In genomic region chr4:73852771-73853170, GRCh38 we compare ENCODE assay signal across 22 cellular contexts. TPM values are rescaled to one million over a fixed set of nuclear protein-coding genes. Genes with fewer than 3 reads are reported as not detected.
"Had no signal": no experiment of that assay in that cellular context is flagged by ENCODE, and none has a peak within 500 bp of the region (broad histone marks: within the 10 kb centered on the region; RNA-seq: fewer than 3 reads in every experiment).

No MANE protein-coding gene starts in this region.

- FAIRE-seq: pancreas had no signal

- H3K27ac ChIP-seq: ascending aorta, foreskin keratinocyte, pancreas, right lobe of liver had no signal

- DNase-seq: activated CD4-positive, alpha-beta T cell treated with anti-CD3 and anti-CD28 coated beads, Interleukin-2, amount 10 ng/mL, durations not matched to agents 7 days and 5 days; activated CD8-positive, alpha-beta memory T cell treated with anti-CD3 and anti-CD28 coated beads, Interleukin-2, amount 50 U/mL, for 4 hours; activated naive CD4-positive, alpha-beta T cell treated with anti-CD3 and anti-CD28 coated beads, Interleukin-2, amount 10 ng/mL, durations not matched to agents 7 days and 5 days; activated T-cell treated with anti-CD3 and anti-CD28 coated beads, Interleukin-2, amount 50 U/mL, for 4 hours; effector memory CD4-positive, alpha-beta T cell; foreskin keratinocyte; stimulated activated CD4-positive, alpha-beta T cell treated with anti-CD3 and anti-CD28 coated beads, Interleukin-4, amount 100 ng/mL, for 1 hour; T-cell had no signal

- H3K9me3 Mint-ChIP-seq: activated CD4-positive, alpha-beta T cell treated with anti-CD3 and anti-CD28 coated beads, Interleukin-2, amount 10 ng/mL, durations not matched to agents 7 days and 5 days; activated naive CD4-positive, alpha-beta T cell treated with anti-CD3 and anti-CD28 coated beads, Interleukin-2, amount 10 ng/mL, durations not matched to agents 7 days and 5 days; activated T-cell treated with anti-CD3 and anti-CD28 coated beads, Interleukin-2, amount 50 U/mL, for 4 hours; dendritic cell treated with granulocyte-macrophage colony-stimulating factor and Interleukin-4, amounts not matched to agents 40 ng/mL and 50 ng/mL, for 4 days; memory B cell; stimulated activated memory B cell treated with anti-CD40 and anti-IgM and Interleukin-4, amounts not matched to agents 10 μg/mL and 1 μg/mL and 100 μg/mL, for 72 hours; T-cell had no signal

- H3K27ac Mint-ChIP-seq: activated CD4-positive, alpha-beta T cell treated with anti-CD3 and anti-CD28 coated beads, Interleukin-2, amount 10 ng/mL, durations not matched to agents 7 days and 5 days; activated naive CD4-positive, alpha-beta T cell treated with anti-CD3 and anti-CD28 coated beads, Interleukin-2, amount 10 ng/mL, durations not matched to agents 7 days and 5 days; dendritic cell treated with granulocyte-macrophage colony-stimulating factor and Interleukin-4, amounts not matched to agents 40 ng/mL and 50 ng/mL, for 4 days; memory B cell; stimulated activated memory B cell treated with anti-CD40 and anti-IgM and Interleukin-4, amounts not matched to agents 10 μg/mL and 1 μg/mL and 100 μg/mL, for 72 hours; T-cell had no signal

- ATAC-seq: activated CD4-positive, CD25-positive, alpha-beta regulatory T cell treated with anti-CD3 and anti-CD28 coated beads, Interleukin-2, amount 50 U/mL, for 24 hours; activated T-cell treated with anti-CD3 and anti-CD28 coated beads, Interleukin-2, amount 50 U/mL, for 4 hours had no signal

- H3K27me3 Mint-ChIP-seq: stimulated activated memory B cell treated with anti-CD40 and anti-IgM and Interleukin-4, amounts not matched to agents 10 μg/mL and 1 μg/mL and 100 μg/mL, for 72 hours had no signal

- H3K4me3 Mint-ChIP-seq: activated CD4-positive, alpha-beta T cell treated with anti-CD3 and anti-CD28 coated beads, Interleukin-2, amount 10 ng/mL, durations not matched to agents 7 days and 5 days; activated naive CD4-positive, alpha-beta T cell treated with anti-CD3 and anti-CD28 coated beads, Interleukin-2, amount 10 ng/mL, durations not matched to agents 7 days and 5 days; activated T-cell treated with anti-CD3 and anti-CD28 coated beads, Interleukin-2, amount 50 U/mL, for 4 hours; dendritic cell treated with granulocyte-macrophage colony-stimulating factor and Interleukin-4, amounts not matched to agents 40 ng/mL and 50 ng/mL, for 4 days; memory B cell; stimulated activated memory B cell treated with anti-CD40 and anti-IgM and Interleukin-4, amounts not matched to agents 10 μg/mL and 1 μg/mL and 100 μg/mL, for 72 hours; T-cell had no signal

- H3K4me3 ChIP-seq: smooth muscle cell had no signal

- H3K27me3 ChIP-seq: ascending aorta, foreskin keratinocyte, pancreas, right lobe of liver had no signal

- H3K4me1 Mint-ChIP-seq: activated CD4-positive, alpha-beta T cell treated with anti-CD3 and anti-CD28 coated beads, Interleukin-2, amount 10 ng/mL, durations not matched to agents 7 days and 5 days; activated naive CD4-positive, alpha-beta T cell treated with anti-CD3 and anti-CD28 coated beads, Interleukin-2, amount 10 ng/mL, durations not matched to agents 7 days and 5 days; memory B cell; stimulated activated memory B cell treated with anti-CD40 and anti-IgM and Interleukin-4, amounts not matched to agents 10 μg/mL and 1 μg/mL and 100 μg/mL, for 72 hours; T-cell had no signal

- H3K36me3 Mint-ChIP-seq: activated naive CD4-positive, alpha-beta T cell treated with anti-CD3 and anti-CD28 coated beads, Interleukin-2, amount 10 ng/mL, durations not matched to agents 7 days and 5 days; memory B cell; stimulated activated memory B cell treated with anti-CD40 and anti-IgM and Interleukin-4, amounts not matched to agents 10 μg/mL and 1 μg/mL and 100 μg/mL, for 72 hours; T-cell had no signal

- H3K4me1 ChIP-seq: ascending aorta, foreskin keratinocyte, pancreas had no signal

- H3K36me3 ChIP-seq: ascending aorta, pancreas, right lobe of liver had no signal

- H3K9me3 ChIP-seq: ascending aorta, pancreas, right lobe of liver had no signal

RNA-seq across cellular contexts. Expression of gene PF4V1, which starts 0.3 kb away (rescaled TPM):
- total RNA-seq: activated CD4-positive, alpha-beta T cell treated with anti-CD3 and anti-CD28 coated beads, Interleukin-2, amount 10 ng/mL, durations not matched to agents 7 days and 5 days; activated T-cell treated with anti-CD3 and anti-CD28 coated beads, Interleukin-2, amount 50 U/mL, for 4 hours; ascending aorta; cerebellum; foreskin keratinocyte; left ventricle myocardium superior; pulmonary artery endothelial cell; right lobe of liver; smooth muscle cell; ureter had no signal
- polyA plus RNA-seq: foreskin keratinocyte, neural cell, pancreas had no signal

RNA-seq across cellular contexts. Expression of gene CXCL6, which starts 16.3 kb away (rescaled TPM):
- total RNA-seq: activated CD4-positive, alpha-beta T cell treated with anti-CD3 and anti-CD28 coated beads, Interleukin-2, amount 10 ng/mL, durations not matched to agents 7 days and 5 days; activated T-cell treated with anti-CD3 and anti-CD28 coated beads, Interleukin-2, amount 50 U/mL, for 4 hours; ascending aorta; mononuclear cell; T-cell had no signal
- polyA plus RNA-seq: neural cell had no signal

RNA-seq across cellular contexts. Expression of gene CXCL1, which starts 16.4 kb away (rescaled TPM):
- total RNA-seq: activated CD4-positive, alpha-beta T cell treated with anti-CD3 and anti-CD28 coated beads, Interleukin-2, amount 10 ng/mL, durations not matched to agents 7 days and 5 days; activated T-cell treated with anti-CD3 and anti-CD28 coated beads, Interleukin-2, amount 50 U/mL, for 4 hours; T-cell had no signal
- polyA plus RNA-seq: neural cell had no signal
